ENCODE assay signal across 8 cellular contexts in the genomic region with DNA sequence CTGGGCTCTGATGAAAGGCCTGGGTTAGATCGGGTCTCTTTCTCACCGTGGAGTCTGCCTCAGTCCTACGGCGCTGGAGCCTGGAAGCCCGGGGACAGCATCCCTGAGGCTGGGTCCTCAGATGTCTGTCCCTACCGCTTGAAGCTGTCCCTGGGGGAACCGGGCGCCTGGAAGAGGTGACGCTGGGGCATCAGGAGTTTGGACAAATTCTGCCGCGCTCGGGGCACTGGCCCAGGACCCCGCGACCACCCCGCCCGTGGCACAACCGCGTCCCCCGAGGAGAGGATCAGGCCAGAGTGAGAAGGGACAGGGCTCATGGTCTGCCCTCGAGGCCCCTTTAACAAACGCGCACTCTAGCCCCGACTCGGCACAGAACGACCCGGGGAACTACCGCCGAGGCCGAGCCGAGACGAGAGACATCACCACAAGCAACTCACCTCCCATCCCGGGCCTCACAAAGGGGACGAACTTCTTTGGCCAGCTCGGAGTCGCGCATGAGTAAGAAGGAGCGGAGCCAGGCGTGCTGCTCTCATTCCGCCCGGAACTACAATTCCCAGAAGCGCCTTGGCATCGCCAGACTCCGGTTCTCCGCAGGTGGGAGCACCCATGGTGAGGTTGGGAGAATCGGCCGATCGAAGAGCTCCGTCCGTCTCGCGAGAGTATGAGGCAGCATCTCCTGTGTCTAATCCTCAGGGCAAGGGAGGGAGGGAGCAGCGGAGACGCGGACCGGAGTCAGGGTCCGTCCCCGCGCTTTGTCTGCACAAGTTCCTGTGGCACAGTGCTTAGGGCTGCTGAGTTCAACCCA. TPM values are rescaled to one million over a fixed set of nuclear protein-coding genes. Genes with fewer than 3 reads are reported as not detected.
DNase-seq lines count a peak whose midpoint lies in the region; ATAC-seq, FAIRE-seq and TF ChIP-seq lines count a peak whose summit lies in the region.
"Not testable (repeated sequence)": the region's sequence is repeated elsewhere in the genome, so short reads cannot be mapped to it uniquely, and the experiment has no call there.

Gene FOXO3B (minus strand): TSS at position 548 of the 805 bp plus-strand sequence. CDS start 663 bp downstream, outside the sequence.

- H3K27me3 Mint-ChIP-seq in activated CD4-positive, alpha-beta T cell treated with anti-CD3 and anti-CD28 coated beads for 36 hours = not testable (repeated sequence)

- peak; percentile 66 for DNase-seq in AG09319 (ENCODE audit: extremely low read depth, low read depth)
- peak; percentile 77 for DNase-seq in NCI-H446 treated with DMSO at 0.1 percent for 48 hours (lab: John Stamatoyannopoulos, UW)
- peak; percentile 90 for DNase-seq in activated CD4-positive, alpha-beta T cell treated with anti-CD3 and anti-CD28 coated beads for 36 hours
- peak; percentile 98 for DNase-seq in choroid plexus epithelial cell (ENCODE audit: low read depth)
- peak; percentile 55 for DNase-seq in keratinocyte (ENCODE audit: low read depth, low spot score)
- peak; percentile 89 for DNase-seq in spleen

- not testable (repeated sequence) for H3K9me3 ChIP-seq in keratinocyte (ENCODE audit: control insufficient read depth, low read depth, low read length); spleen

- dilution Hi-C loops in keratinocyte (cut with MboI; ENCODE audit: extremely low pct_ligation_motif_present, low sequenced_read_pairs) = not testable (repeated sequence)

- not testable (repeated sequence) for H3K9me3 Mint-ChIP-seq in activated CD4-positive, alpha-beta T cell treated with anti-CD3 and anti-CD28 coated beads for 36 hours (ENCODE audit: low read depth)

- not testable (repeated sequence) for TF ChIP-seq CTCF in AG09319 (IDR thresholded peaks at IDR 0.05; ENCODE audit: low read depth, low read length); choroid plexus epithelial cell (conservative IDR thresholded peaks at IDR 0.05; ENCODE audit: low read depth, low read length); keratinocyte (optimal IDR thresholded peaks at IDR 0.05 in 1 of 3, IDR thresholded peaks at IDR 0.05 in 1 of 3, conservative IDR thresholded peaks at IDR 0.05 in 1 of 3; ENCODE audit: extremely low read depth in 1 of 3, insufficient read depth in 2 of 3, low read length in 3 of 3); spleen (IDR thresholded peaks at IDR 0.05 in 8 of 11, conservative IDR thresholded peaks at IDR 0.05 in 3 of 11)

- not testable (repeated sequence) for H3K36me3 ChIP-seq in keratinocyte (ENCODE audit: control insufficient read depth in 2 of 2, extremely low read depth in 1 of 2, insufficient read depth in 2 of 2, low read length in 2 of 2); spleen

- peak within 1 kb of the TSS; percentile 89 for H3K27ac Mint-ChIP-seq in activated CD4-positive, alpha-beta T cell treated with anti-CD3 and anti-CD28 coated beads for 36 hours

- intact Hi-C loops in activated CD4-positive, alpha-beta T cell treated with anti-CD3 and anti-CD28 coated beads for 36 hours (cut with DNase I, micrococcal nuclease); spleen (cut with DNase I; ENCODE audit: low total_unique reads): not testable (repeated sequence)

- H3K27ac ChIP-seq in keratinocyte (ENCODE audit: control insufficient read depth, insufficient read depth, low read length) = not testable (repeated sequence)
- H3K27ac ChIP-seq in spleen = peak within 1 kb of the TSS in 6 of 8 donors; percentile 27 to 70 (median 60)

- not testable (repeated sequence) for H3K4me1 Mint-ChIP-seq in activated CD4-positive, alpha-beta T cell treated with anti-CD3 and anti-CD28 coated beads for 36 hours

- WGBS in spleen, 5 donors = 0 to 1% (median 0%) methylated on average over 10 to 54 of the region's 58 CpGs; no CpG with 5 or more reads in 1 of the 5 donors

- CTCF ChIA-PET in activated CD4-positive, alpha-beta T cell treated with anti-CD3 and anti-CD28 coated beads for 36 hours (lab: Charles Lee) = interaction anchor here (0.6 kb wide), 1 partner anchor 16 kb away, joined by 4 read pairs; no protein-coding TSS in a partner anchor

- not testable (repeated sequence) for H4K20me1 ChIP-seq in keratinocyte (ENCODE audit: control insufficient read depth, extremely low read depth, insufficient read depth, low read length)

- H3K36me3 Mint-ChIP-seq in activated CD4-positive, alpha-beta T cell treated with anti-CD3 and anti-CD28 coated beads for 36 hours (ENCODE audit: low read depth) = peaks cover 14% of the 10 kb centered on the region

- peak within 1 kb of the TSS; percentile 72 for H3K9ac ChIP-seq in keratinocyte (ENCODE audit: control insufficient read depth, extremely low read depth, insufficient read depth, low read length)

- peak within 1 kb of the TSS; percentile 70 for H2AFZ ChIP-seq in keratinocyte (ENCODE audit: control insufficient read depth, low read length)

- H3K4me3 ChIP-seq in choroid plexus epithelial cell (ENCODE audit: low read depth, low read length) (peak within 1 kb of the TSS; percentile 64), keratinocyte (ENCODE audit: control insufficient read depth in 2 of 3, extremely low read depth in 1 of 3, insufficient read depth in 2 of 3, low read depth in 1 of 3, low read length in 3 of 3) (peak within 1 kb of the TSS; percentile 42 to 62 (median 56)), spleen (peak within 1 kb of the TSS; percentile 28 to 76 (median 45))

- peak; percentile 92 for FAIRE-seq in keratinocyte (lab: Jason Lieb, UNC)

- H3K4me1 ChIP-seq in keratinocyte (ENCODE audit: control insufficient read depth, extremely low read depth, insufficient read depth, low read length); spleen: not testable (repeated sequence)

- H3K27me3 ChIP-seq in keratinocyte (ENCODE audit: control insufficient read depth, extremely low read depth, insufficient read depth, low read length); spleen (replicated peaks in 1 of 7): not testable (repeated sequence)

- peak; percentile 43 for TF ChIP-seq POLR2A in GM19193 (IDR thresholded peaks at IDR 0.05; ENCODE audit: extremely low read depth, insufficient read depth, insufficient read length)
- not testable (repeated sequence) for TF ChIP-seq POLR2A in spleen (IDR thresholded peaks at IDR 0.05)

- ATAC-seq in HG03280 (IDR thresholded peaks at IDR 0.05; ENCODE audit: unreplicated experiment) = peak; percentile 75
- ATAC-seq in activated CD4-positive, alpha-beta T cell treated with anti-CD3 and anti-CD28 coated beads for 36 hours = peak; percentile 98

- H3K9me1 ChIP-seq in keratinocyte (ENCODE audit: control insufficient read depth, extremely low read depth, insufficient read depth, low read length) = not testable (repeated sequence)

- H3K4me2 ChIP-seq in keratinocyte (ENCODE audit: control insufficient read depth, extremely low read depth, insufficient read depth, low read depth, low read length) = peak within 1 kb of the TSS; percentile 66

- POLR2A ChIA-PET in activated CD4-positive, alpha-beta T cell treated with anti-CD3 and anti-CD28 coated beads for 36 hours (lab: Charles Lee) = interaction anchor here (0.6 kb wide), 1 partner anchor 16 kb away, joined by 3 read pairs; no protein-coding TSS in a partner anchor

- not testable (repeated sequence) for H3K79me2 ChIP-seq in keratinocyte (ENCODE audit: control insufficient read depth, insufficient read depth, low read length)

- H3K4me3 Mint-ChIP-seq in activated CD4-positive, alpha-beta T cell treated with anti-CD3 and anti-CD28 coated beads for 36 hours = peak within 1 kb of the TSS; percentile 87

RNA-seq across cellular contexts. Expression of gene FOXO3B, which starts in this region (rescaled TPM):
- 1 to 10 TPM; 4.4 to 4.6 TPM for total RNA-seq in activated CD4-positive, alpha-beta T cell treated with anti-CD3 and anti-CD28 coated beads for 36 hours
- 2.0 to 4.1 TPM (median 3.1 TPM) in 3 replicates for polyA plus RNA-seq in keratinocyte
- 0.34 TPM for polyA plus RNA-seq in keratinocyte (2011; ENCODE audit: low read depth)
- 1.8 and 2.1 TPM in 2 replicates for polyA plus RNA-seq in keratinocyte (2011; cell fraction: cytosol; rRNA removed)
- 5.2 and 5.5 TPM in 2 replicates for polyA plus RNA-seq in keratinocyte (2011; cell fraction: nucleus; rRNA removed)
- polyA plus RNA-seq in keratinocyte (2012; ENCODE audit: low replicate concordance) = 0.62 and 1.9 TPM in 2 replicates
- polyA minus RNA-seq in keratinocyte = 8.1 to 10.8 TPM (median 9.0 TPM) in 3 replicates
- polyA minus RNA-seq in keratinocyte (2011; cell fraction: cytosol; rRNA and poly(A)+ RNA removed) = 1.3 TPM
- polyA minus RNA-seq in keratinocyte (2011; cell fraction: nucleus; rRNA and poly(A)+ RNA removed) = 5.7 and 8.5 TPM in 2 replicates
- 1 to 10 TPM; 3.7 to 9.1 (median 5.8) TPM for total RNA-seq in spleen
- polyA plus RNA-seq in spleen = under 1 TPM; 0.24 to 0.77 (median 0.38) TPM
